In genomic region chr12:105836235-105836634, GRCh38 we compare ENCODE assay signal across 8 cellular contexts.
"Had no signal": no experiment of that assay in that cellular context is flagged by ENCODE, and none has a peak within 500 bp of the region (broad histone marks: within the 10 kb centered on the region; RNA-seq: fewer than 3 reads in every experiment).

No MANE protein-coding gene starts in this region.

- H3K4me1 ChIP-seq: HAP-1 had no signal

- H3K36me3 ChIP-seq: HAP-1 had no signal

- DNase-seq: GM23248, GOT3, H7, HFFc6 had no signal

- H3K4me3 ChIP-seq: GM23248, HAP-1 had no signal

- ATAC-seq: HCT116, HepG2 had no signal

- H3K27ac ChIP-seq: GM23248, HL-60 had no signal

- H3K9me3 ChIP-seq: HAP-1 had no signal
